ENCODE assay signal across 12 cellular contexts in genomic region chr3:111762535-111762934, GRCh38.
DNase-seq lines count a peak whose midpoint lies in the region; ATAC-seq and TF ChIP-seq lines count a peak whose summit lies in the region.
"Had no signal": no experiment of that assay in that cellular context is flagged by ENCODE, and none has a peak within 500 bp of the region (broad histone marks: within the 10 kb centered on the region; RNA-seq: fewer than 3 reads in every experiment).

No MANE protein-coding gene starts in this region.

- ATAC-seq in HG03135 (IDR thresholded peaks at IDR 0.05; ENCODE audit: unreplicated experiment), result no peak

- H3K9me3 ChIP-seq in esophagus muscularis mucosa (no peaks in the 10 kb centered on the region), muscle layer of colon (ENCODE audit: low read length) (no peaks in the 10 kb centered on the region), tibial nerve (no peaks in the 10 kb centered on the region)
- H3K9me3 ChIP-seq: Caco-2 had no signal

- 24% methylated on average over 1 of the region's 2 CpGs for WGBS in esophagus muscularis mucosa
- WGBS in tibial nerve, 2 donors, result 12 to 21% methylated on average over 2 of the region's 2 CpGs

- intact Hi-C loops in esophagus muscularis mucosa (cut with DNase I), result no loop called here

- H3K36me3 ChIP-seq in esophagus muscularis mucosa, result no peaks in the 10 kb centered on the region
- no peaks in the 10 kb centered on the region for H3K36me3 ChIP-seq in muscle layer of colon (ENCODE audit: insufficient read depth, low read length)
- H3K36me3 ChIP-seq in tibial nerve, result no peaks in the 10 kb centered on the region
- H3K36me3 ChIP-seq: cardiac muscle cell had no signal

- no peak overlapping the region for H3K4me3 ChIP-seq in esophagus muscularis mucosa
- H3K4me3 ChIP-seq in muscle layer of colon (ENCODE audit: low read depth in 1 of 2, low read length in 2 of 2), result peak overlapping the region in 1 of 2 donors; percentile 5
- H3K4me3 ChIP-seq in tibial nerve, result no peak overlapping the region
- H3K4me3 ChIP-seq: cardiac muscle cell had no signal

- TF ChIP-seq POLR2A in esophagus muscularis mucosa (IDR thresholded peaks at IDR 0.05; ENCODE audit: low read depth) (no peak), tibial nerve (IDR thresholded peaks at IDR 0.05) (no peak)

- TF ChIP-seq CTCF in VCaP (conservative IDR thresholded peaks at IDR 0.05) (no peak), esophagus muscularis mucosa (IDR thresholded peaks at IDR 0.05) (peak in 1 of 3 experiments; percentile 4), tibial nerve (IDR thresholded peaks at IDR 0.05) (no peak)

- no peak for DNase-seq in esophagus muscularis mucosa (ENCODE audit: extremely low spot score)
- no peak for DNase-seq in tibial nerve (ENCODE audit: low spot score in 2 of 2)
- no peak for DNase-seq in activated CD4-positive, CD25-positive, alpha-beta regulatory T cell (lab: John Stamatoyannopoulos, UW)
- DNase-seq in hippocampal formation (lab: John Stamatoyannopoulos, UW), result no peak
- DNase-seq in GOT3 (lab: John Stamatoyannopoulos, UW), result no peak
- DNase-seq: activated CD8-positive, alpha-beta memory T cell treated with anti-CD3 and anti-CD28 coated beads, Interleukin-2, amount 50 U/mL, for 48 hours; Caco-2; NCI-H1092 had no signal

- H3K27me3 ChIP-seq in esophagus muscularis mucosa (no peaks in the 10 kb centered on the region), muscle layer of colon (ENCODE audit: control insufficient read depth in 1 of 2, insufficient read depth in 2 of 2, low read length in 2 of 2) (no peaks in the 10 kb centered on the region), tibial nerve (no peaks in the 10 kb centered on the region)
- H3K27me3 ChIP-seq: cardiac muscle cell had no signal

- H3K9ac ChIP-seq in muscle layer of colon (ENCODE audit: low read length), result no peak overlapping the region

- H3K27ac ChIP-seq in VCaP, result peak overlapping the region; percentile 59
- H3K27ac ChIP-seq in esophagus muscularis mucosa (replicated peaks in 1 of 4), result peak overlapping the region; percentile 79 to 91 (median 82)
- H3K27ac ChIP-seq in muscle layer of colon (ENCODE audit: low read depth, low read length), result peak overlapping the region; percentile 76
- peak overlapping the region; percentile 48 to 95 (median 72) for H3K27ac ChIP-seq in tibial nerve
- H3K27ac ChIP-seq: cardiac muscle cell had no signal

- peaks cover 35 to 64% (median 58%) of the 10 kb centered on the region in 4 donors for H3K4me1 ChIP-seq in esophagus muscularis mucosa
- peaks cover 43% of the 10 kb centered on the region for H3K4me1 ChIP-seq in muscle layer of colon (ENCODE audit: insufficient read depth, low read length)
- peaks cover 0 to 55% (median 28%) of the 10 kb centered on the region in 4 donors for H3K4me1 ChIP-seq in tibial nerve

- TF ChIP-seq EP300 in esophagus muscularis mucosa (IDR thresholded peaks at IDR 0.05) (no peak), tibial nerve (IDR thresholded peaks at IDR 0.05) (no peak)
